Comparison of ENCODE assay signal across 8 cellular contexts in the genomic region with DNA sequence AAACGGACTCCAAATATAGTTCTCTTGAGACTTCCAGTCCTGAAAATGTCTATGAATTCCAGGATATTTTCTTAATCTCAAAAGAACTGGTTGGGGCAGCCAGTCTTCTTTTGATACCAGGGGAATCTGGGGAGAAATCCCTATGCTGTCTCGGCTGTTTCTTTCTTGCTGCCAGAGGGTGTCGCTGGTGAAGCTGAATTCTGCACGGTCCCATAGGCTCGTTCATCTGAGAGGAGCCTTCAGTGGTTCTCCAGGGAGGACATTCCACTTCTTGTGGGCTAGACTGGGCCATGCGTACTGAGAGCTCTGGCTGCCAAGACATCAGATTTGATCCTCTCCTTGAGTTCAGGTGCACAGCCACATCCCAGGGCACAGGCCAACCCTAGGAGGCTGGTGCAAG.
DNase-seq lines count a peak whose midpoint lies in the region; ATAC-seq, FAIRE-seq and TF ChIP-seq lines count a peak whose summit lies in the region.

No MANE protein-coding gene starts in this region.

- H3K79me2 ChIP-seq in GM12878 (ENCODE audit: control insufficient read depth, insufficient read depth, low read length): no peaks in the 10 kb centered on the region

- RAD21 ChIA-PET in GM12878 (lab: Charles Lee; ENCODE audit: unreplicated experiment): no interaction called here

- peak; percentile 56 for TF ChIP-seq CTCF in AG09319 (IDR thresholded peaks at IDR 0.05; ENCODE audit: low read depth, low read length)
- TF ChIP-seq CTCF in HFFc6 (IDR thresholded peaks at IDR 0.05): peak; percentile 23; the same call in 1 of the 2 replicates
- peak; percentile 29 to 41 (median 35); a peak in 3 of 6 replicates for TF ChIP-seq CTCF in GM12878 (IDR thresholded peaks at IDR 0.05 in 2 of 3, conservative IDR thresholded peaks at IDR 0.05 in 1 of 3; ENCODE audit: control insufficient read depth in 2 of 3, extremely low read depth in 1 of 3, insufficient read depth in 1 of 3, low read depth in 3 of 3, low read length in 3 of 3)
- TF ChIP-seq CTCF in kidney (IDR thresholded peaks at IDR 0.05; ENCODE audit: borderline replicate concordance, extremely low read depth, insufficient read depth): peak; percentile 35

- in situ Hi-C loops in GM12878 (cut with MboI): no loop called here

- BruUV-seq in GM12878 (replicated peaks; lab: Mats Ljungman, UMichigan): no TSS peak

- H3K27ac Mint-ChIP-seq in HFFc6 (no peak overlapping the region), T-cell (no peak overlapping the region)
- H3K27ac Mint-ChIP-seq in activated CD4-positive, alpha-beta memory T cell treated with anti-CD3 and anti-CD28 coated beads for 36 hours: no peak overlapping the region

- peaks cover 0 to 2% of the 10 kb centered on the region in 2 experiments; a peak in 2 of 4 replicates for H3K27me3 ChIP-seq in GM12878 (replicated peaks in 1 of 2; ENCODE audit: control insufficient read depth in 2 of 2, insufficient read depth in 2 of 2, low read length in 1 of 2)

- CTCF ChIA-PET in GM12878 (lab: Yijun Ruan, JAX): no interaction called here
- CTCF ChIA-PET in activated CD4-positive, alpha-beta memory T cell treated with anti-CD3 and anti-CD28 coated beads for 36 hours (lab: Charles Lee): no interaction called here
- CTCF ChIA-PET in T-cell (lab: Charles Lee): no interaction called here

- H3K36me3 Mint-ChIP-seq in HFFc6 (ENCODE audit: low read depth): no peaks in the 10 kb centered on the region
- H3K36me3 Mint-ChIP-seq in activated CD4-positive, alpha-beta memory T cell treated with anti-CD3 and anti-CD28 coated beads for 36 hours: no peaks in the 10 kb centered on the region
- H3K36me3 Mint-ChIP-seq in T-cell: no peaks in the 10 kb centered on the region

- H3K4me3 ChIP-seq in GM12878 (no peak overlapping the region), kidney (ENCODE audit: low read length in 2 of 2) (no peak overlapping the region)

- no peaks in the 10 kb centered on the region for H4K20me1 ChIP-seq in GM12878 (ENCODE audit: control insufficient read depth, insufficient read depth)

- no peak overlapping the region for H3K4me2 ChIP-seq in GM12878 (ENCODE audit: control insufficient read depth, insufficient read depth)

- H3K27ac ChIP-seq in GM12878 (ENCODE audit: control insufficient read depth, insufficient read depth): no peak overlapping the region
- no peak overlapping the region for H3K27ac ChIP-seq in kidney (ENCODE audit: low read depth in 2 of 2, low read length in 2 of 2)

- H3K4me1 ChIP-seq in GM12878 (ENCODE audit: control insufficient read depth, insufficient read depth, low read length) (no peaks in the 10 kb centered on the region), kidney (ENCODE audit: control insufficient read depth in 1 of 2, insufficient read depth in 1 of 2, low read depth in 1 of 2, low read length in 2 of 2) (peaks cover 0 to 4% of the 10 kb centered on the region in 2 donors)

- no peak for TF ChIP-seq RAD21 in GM12878 (IDR thresholded peaks at IDR 0.05; ENCODE audit: insufficient read depth, low read depth, low read length)

- no peak for TF ChIP-seq EP300 in GM12878 (IDR thresholded peaks at IDR 0.05; ENCODE audit: borderline replicate concordance in 1 of 2, control insufficient read depth in 1 of 2, low read depth in 2 of 2, low read length in 2 of 2)

- no peaks in the 10 kb centered on the region for H3K36me3 ChIP-seq in GM12878 (ENCODE audit: control insufficient read depth in 2 of 2, insufficient read depth in 2 of 2, low read length in 1 of 2)
- no peaks in the 10 kb centered on the region for H3K36me3 ChIP-seq in kidney (ENCODE audit: control insufficient read depth in 1 of 2, insufficient read depth in 2 of 2, low read length in 2 of 2)

- no peaks in the 10 kb centered on the region for H3K4me1 Mint-ChIP-seq in HFFc6 (ENCODE audit: low read depth)
- no peaks in the 10 kb centered on the region for H3K4me1 Mint-ChIP-seq in activated CD4-positive, alpha-beta memory T cell treated with anti-CD3 and anti-CD28 coated beads for 36 hours (ENCODE audit: low read depth)
- H3K4me1 Mint-ChIP-seq in T-cell: no peaks in the 10 kb centered on the region

- POLR2A ChIA-PET in GM12878 (lab: Charles Lee): no interaction called here
- POLR2A ChIA-PET in activated CD4-positive, alpha-beta memory T cell treated with anti-CD3 and anti-CD28 coated beads for 36 hours (lab: Charles Lee): no interaction called here
- POLR2A ChIA-PET in T-cell (lab: Charles Lee): no interaction called here

- 4% methylated on average over 6 of the region's 6 CpGs for WGBS in GM12878 (ENCODE audit: insufficient coverage, insufficient replicate concordance, low lambda C conversion rate, missing lambda C conversion rate)

- intact Hi-C loops in GM12878 (cut with micrococcal nuclease; ENCODE audit: unreplicated experiment): loop anchor here (10.0 kb wide), 1 partner anchor 1121 kb away; no protein-coding TSS in a partner anchor
- intact Hi-C loops in kidney (cut with DNase I): no loop called here
- intact Hi-C loops in activated CD4-positive, alpha-beta memory T cell treated with anti-CD3 and anti-CD28 coated beads for 36 hours (cut with micrococcal nuclease): no loop called here

- peak; percentile 56 for ATAC-seq in GM12878
- ATAC-seq in T-cell (replicated peaks in 1 of 4): no peak
- ATAC-seq in stimulated activated naive CD8-positive, alpha-beta T cell treated with anti-CD3 and anti-CD28 coated beads, Interleukin-15, Interleukin-2, amounts not matched to agents 100 U/mL and 50 U/mL, for 24 hours: no peak

- H2AFZ ChIP-seq in GM12878 (ENCODE audit: control insufficient read depth, low read depth, low read length): no peak overlapping the region

- SMC1A ChIA-PET in GM12878 (lab: Charles Lee; ENCODE audit: uncharacterized antibody, unreplicated experiment): no interaction called here

- H3K9me3 ChIP-seq in GM12878 (replicated peaks; ENCODE audit: control insufficient read depth, insufficient read depth, low read length): no peaks in the 10 kb centered on the region
- no peaks in the 10 kb centered on the region for H3K9me3 ChIP-seq in kidney (ENCODE audit: control insufficient read depth in 1 of 2, low read length in 2 of 2)

- TF ChIP-seq POLR2A in GM12878 (IDR thresholded peaks at IDR 0.05; ENCODE audit: low read depth, low read length): no peak

- H3K27me3 Mint-ChIP-seq in HFFc6 (ENCODE audit: insufficient read depth): no peaks in the 10 kb centered on the region
- H3K27me3 Mint-ChIP-seq in activated CD4-positive, alpha-beta memory T cell treated with anti-CD3 and anti-CD28 coated beads for 36 hours: peaks cover 7% of the 10 kb centered on the region
- peaks cover 19 to 27% of the 10 kb centered on the region in 2 donors for H3K27me3 Mint-ChIP-seq in T-cell

- H3K9ac ChIP-seq in GM12878 (ENCODE audit: control insufficient read depth, insufficient read depth, low read length): no peak overlapping the region
- no peak overlapping the region for H3K9ac ChIP-seq in kidney (ENCODE audit: low read length in 2 of 2)

- DNase-seq in AG09319 (ENCODE audit: extremely low read depth, low read depth) (no peak), HFFc6 (no peak), GM12878 (ENCODE audit: low read depth, low spot score) (no peak), kidney (no peak), amniotic stem cell (lab: John Stamatoyannopoulos, UW) (no peak), T-cell (no peak)
- no peak for DNase-seq in activated CD4-positive, alpha-beta memory T cell treated with anti-CD3 and anti-CD28 coated beads for 36 hours
- DNase-seq in stimulated activated naive CD8-positive, alpha-beta T cell treated with anti-CD3 and anti-CD28 coated beads, Interleukin-15, Interleukin-2, amounts not matched to agents 100 U/mL and 50 U/mL, for 24 hours: no peak

- FAIRE-seq in GM12878 (lab: Jason Lieb, UNC) (no peak), kidney (lab: Jason Lieb, UNC) (no peak)

- H3K9me3 Mint-ChIP-seq in HFFc6: no peaks in the 10 kb centered on the region
- no peaks in the 10 kb centered on the region for H3K9me3 Mint-ChIP-seq in activated CD4-positive, alpha-beta memory T cell treated with anti-CD3 and anti-CD28 coated beads for 36 hours
- no peaks in the 10 kb centered on the region for H3K9me3 Mint-ChIP-seq in T-cell

- no peak overlapping the region for H3K4me3 Mint-ChIP-seq in HFFc6
- H3K4me3 Mint-ChIP-seq in activated CD4-positive, alpha-beta memory T cell treated with anti-CD3 and anti-CD28 coated beads for 36 hours: no peak overlapping the region
- H3K4me3 Mint-ChIP-seq in T-cell: no peak overlapping the region

TF ChIP-seq in GM12878, 131 proteins besides CTCF, POLR2A, EP300 and RAD21 (continues in another document):
- TF ChIP-seq BCL11A (IDR thresholded peaks at IDR 0.05; ENCODE audit: low read depth, low read length) (no peak), ZNF384 (IDR thresholded peaks at IDR 0.05; ENCODE audit: borderline replicate concordance, low read depth, low read length) (no peak), RBBP5 (conservative IDR thresholded peaks at IDR 0.05) (no peak), ZSCAN29 (IDR thresholded peaks at IDR 0.05) (no peak), STAT1 (conservative IDR thresholded peaks at IDR 0.05) (no peak), POLR2AphosphoS5 (IDR thresholded peaks at IDR 0.05; ENCODE audit: low read length) (no peak), CEBPB (IDR thresholded peaks at IDR 0.05; ENCODE audit: borderline replicate concordance in 1 of 2, low read depth in 2 of 2, low read length in 2 of 2) (no peak), RUNX3 (IDR thresholded peaks at IDR 0.05; ENCODE audit: low read length) (no peak), CREM (IDR thresholded peaks at IDR 0.05; ENCODE audit: low read depth) (no peak)
- TF ChIP-seq, protein P1, sequence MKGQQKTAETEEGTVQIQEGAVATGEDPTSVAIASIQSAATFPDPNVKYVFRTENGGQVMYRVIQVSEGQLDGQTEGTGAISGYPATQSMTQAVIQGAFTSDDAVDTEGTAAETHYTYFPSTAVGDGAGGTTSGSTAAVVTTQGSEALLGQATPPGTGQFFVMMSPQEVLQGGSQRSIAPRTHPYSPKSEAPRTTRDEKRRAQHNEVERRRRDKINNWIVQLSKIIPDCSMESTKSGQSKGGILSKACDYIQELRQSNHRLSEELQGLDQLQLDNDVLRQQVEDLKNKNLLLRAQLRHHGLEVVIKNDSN (IDR thresholded peaks at IDR 0.05; ENCODE audit: borderline replicate concordance, extremely low read length, insufficient read depth, low read depth, low read length): no peak
- TF ChIP-seq, protein P2, sequence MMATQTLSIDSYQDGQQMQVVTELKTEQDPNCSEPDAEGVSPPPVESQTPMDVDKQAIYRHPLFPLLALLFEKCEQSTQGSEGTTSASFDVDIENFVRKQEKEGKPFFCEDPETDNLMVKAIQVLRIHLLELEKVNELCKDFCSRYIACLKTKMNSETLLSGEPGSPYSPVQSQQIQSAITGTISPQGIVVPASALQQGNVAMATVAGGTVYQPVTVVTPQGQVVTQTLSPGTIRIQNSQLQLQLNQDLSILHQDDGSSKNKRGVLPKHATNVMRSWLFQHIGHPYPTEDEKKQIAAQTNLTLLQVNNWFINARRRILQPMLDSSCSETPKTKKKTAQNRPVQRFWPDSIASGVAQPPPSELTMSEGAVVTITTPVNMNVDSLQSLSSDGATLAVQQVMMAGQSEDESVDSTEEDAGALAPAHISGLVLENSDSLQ (IDR thresholded peaks at IDR 0.05): no peak
